In the genomic region with DNA sequence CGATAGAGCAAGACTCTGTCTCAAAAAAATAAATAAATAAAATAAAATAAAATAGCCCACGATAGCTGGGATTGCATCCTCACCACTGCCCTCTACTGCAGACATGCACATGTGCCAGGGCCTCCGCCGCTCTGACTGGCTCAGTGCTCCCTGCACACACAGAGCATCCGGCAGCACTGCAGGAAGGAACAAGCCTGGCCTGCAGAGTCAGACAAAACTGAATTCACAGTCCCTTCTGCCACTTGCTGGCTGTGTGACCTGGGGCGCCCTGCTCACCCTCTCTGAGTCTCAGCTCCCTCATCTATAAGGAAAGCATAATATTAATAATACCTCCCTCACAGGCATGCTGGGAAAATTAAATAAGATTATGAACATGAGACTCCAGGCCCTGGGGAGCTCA, we compare ENCODE assay signal across 22 cellular contexts. TPM values are rescaled to one million over a fixed set of nuclear protein-coding genes. Genes with fewer than 3 reads are reported as not detected.
DNase-seq lines count a peak whose midpoint lies in the region; ATAC-seq and TF ChIP-seq lines count a peak whose summit lies in the region.
"Had no signal": no experiment of that assay in that cellular context is flagged by ENCODE, and none has a peak within 500 bp of the region (broad histone marks: within the 10 kb centered on the region; RNA-seq: fewer than 3 reads in every experiment).

No MANE protein-coding gene starts in this region.

- in situ Hi-C loops in transverse colon (cut with MboI; ENCODE audit: low pct_ligation_motif_present in 1 of 4, low pct_unique_long_range_greater_than_20kb in 1 of 4, low sequenced_read_pairs in 3 of 4), result no loop called here

- DNase-seq in right atrium auricular region (ENCODE audit: low spot score) (peak; percentile 23), left ventricle myocardium inferior (no peak), RPMI8226 (peak; percentile 15), ecto neural progenitor cell (ENCODE audit: low spot score) (peak; percentile 26), HEK293T (ENCODE audit: extremely low spot score) (no peak), transverse colon (no peak)
- DNase-seq in CD8-positive, alpha-beta memory T cell, result no peak
- DNase-seq: C1 segment of cervical spinal cord, DMS79 treated with DMSO at 0.1 percent for 48 hours, KG1, MV-4-11, NCI-H1417, NCI-H187, NCI-H2107, NCI-H510A, NCI-H748 treated with DMSO at 0.1 percent for 48 hours, PC-3, SJCRH30 had no signal

- no peaks in the 10 kb centered on the region for H3K4me1 Mint-ChIP-seq in CD8-positive, alpha-beta memory T cell

- H3K27ac ChIP-seq in right atrium auricular region (no peak overlapping the region), left ventricle myocardium inferior (replicated peaks) (no peak overlapping the region), transverse colon (no peak overlapping the region)
- no peak overlapping the region for H3K27ac ChIP-seq in CD8-positive, alpha-beta memory T cell (ENCODE audit: low read depth, low read length)
- H3K27ac ChIP-seq: A549, SJCRH30 had no signal

- H3K9me3 ChIP-seq in right atrium auricular region (no peaks in the 10 kb centered on the region), left ventricle myocardium inferior (replicated peaks) (no peaks in the 10 kb centered on the region), transverse colon (no peaks in the 10 kb centered on the region)
- no peaks in the 10 kb centered on the region for H3K9me3 ChIP-seq in CD8-positive, alpha-beta memory T cell (ENCODE audit: low read length)
- H3K9me3 ChIP-seq: A549, HAP-1, SJCRH30 had no signal

- intact Hi-C loops in left ventricle myocardium inferior (cut with micrococcal nuclease) (no loop called here), transverse colon (cut with DNase I; ENCODE audit: low total_unique reads) (no loop called here)

- H3K27me3 Mint-ChIP-seq in CD8-positive, alpha-beta memory T cell, result peaks cover 5 to 27% of the 10 kb centered on the region in 2 donors

- no peaks in the 10 kb centered on the region for H3K36me3 Mint-ChIP-seq in CD8-positive, alpha-beta memory T cell

- POLR2A ChIA-PET in CD8-positive, alpha-beta memory T cell (lab: Charles Lee), result no interaction called here
- POLR2A ChIA-PET in HEK293T (lab: Yijun Ruan, JAX), result no interaction called here

- no peak overlapping the region for H3K4me3 Mint-ChIP-seq in CD8-positive, alpha-beta memory T cell

- H3K4me3 ChIP-seq in right atrium auricular region (no peak overlapping the region), left ventricle myocardium inferior (no peak overlapping the region), transverse colon (no peak overlapping the region)
- H3K4me3 ChIP-seq in CD8-positive, alpha-beta memory T cell (ENCODE audit: low read length), result no peak overlapping the region
- H3K4me3 ChIP-seq: A549, HAP-1, SJCRH30 had no signal

- peaks cover 0 to 4% (median 0%) of the 10 kb centered on the region in 5 donors for H3K9me3 Mint-ChIP-seq in CD8-positive, alpha-beta memory T cell

- ATAC-seq in GM18907 (IDR thresholded peaks at IDR 0.05; ENCODE audit: unreplicated experiment), result no peak
- ATAC-seq: HepG2, PC-3 had no signal

- H3K27ac Mint-ChIP-seq in CD8-positive, alpha-beta memory T cell, result peak overlapping the region in 1 of 8 donors; percentile 30

- TF ChIP-seq CTCF in right atrium auricular region (IDR thresholded peaks at IDR 0.05) (no peak), left ventricle myocardium inferior (IDR thresholded peaks at IDR 0.05; ENCODE audit: borderline replicate concordance) (no peak), transverse colon (IDR thresholded peaks at IDR 0.05) (no peak)

- H3K36me3 ChIP-seq in right atrium auricular region, result no peaks in the 10 kb centered on the region
- H3K36me3 ChIP-seq in left ventricle myocardium inferior, result no peaks in the 10 kb centered on the region
- no peaks in the 10 kb centered on the region for H3K36me3 ChIP-seq in CD8-positive, alpha-beta memory T cell (ENCODE audit: insufficient read depth, low read length)
- H3K36me3 ChIP-seq in transverse colon, result no peaks in the 10 kb centered on the region
- H3K36me3 ChIP-seq: HAP-1, SJCRH30 had no signal

- CTCF ChIA-PET in CD8-positive, alpha-beta memory T cell (lab: Charles Lee), result no interaction called here
- CTCF ChIA-PET in HEK293T (lab: Yijun Ruan, JAX), result no interaction called here

- TF ChIP-seq EP300 in transverse colon (IDR thresholded peaks at IDR 0.05; ENCODE audit: low read depth), result no peak

- H3K27me3 ChIP-seq in right atrium auricular region, result no peaks in the 10 kb centered on the region
- peaks cover 50% of the 10 kb centered on the region for H3K27me3 ChIP-seq in left ventricle myocardium inferior (ENCODE audit: low read depth)
- H3K27me3 ChIP-seq in CD8-positive, alpha-beta memory T cell (ENCODE audit: insufficient read depth, low read length, poor library complexity, severe bottlenecking), result no peaks in the 10 kb centered on the region
- H3K27me3 ChIP-seq in transverse colon, result no peaks in the 10 kb centered on the region
- H3K27me3 ChIP-seq: SJCRH30 had no signal

- 40 to 82% methylated on average over 1 to 6 of the region's 6 CpGs for WGBS in transverse colon (ENCODE audit: low coverage in 1 of 2), 2 donors

- TF ChIP-seq POLR2A in transverse colon (IDR thresholded peaks at IDR 0.05), result no peak

- no peaks in the 10 kb centered on the region for H3K4me1 ChIP-seq in right atrium auricular region
- no peaks in the 10 kb centered on the region for H3K4me1 ChIP-seq in left ventricle myocardium inferior
- H3K4me1 ChIP-seq in CD8-positive, alpha-beta memory T cell (ENCODE audit: insufficient read depth, low read length), result no peaks in the 10 kb centered on the region
- H3K4me1 ChIP-seq in transverse colon, result no peaks in the 10 kb centered on the region
- H3K4me1 ChIP-seq: A549, HAP-1, SJCRH30 had no signal

TF ChIP-seq in HEK293T, 16 proteins besides CTCF, POLR2A, EP300 and RAD21:
- TF ChIP-seq L3MBTL2 (conservative IDR thresholded peaks at IDR 0.05) (no peak), ARNT (IDR thresholded peaks at IDR 0.05) (no peak), CTBP1 (IDR thresholded peaks at IDR 0.05; ENCODE audit: borderline replicate concordance) (no peak), SP1 (IDR thresholded peaks at IDR 0.05) (no peak), ZNF384 (IDR thresholded peaks at IDR 0.05) (no peak), TARDBP (IDR thresholded peaks at IDR 0.05) (no peak), LEF1 (IDR thresholded peaks at IDR 0.05; ENCODE audit: borderline replicate concordance) (no peak), FOXK2 (IDR thresholded peaks at IDR 0.05) (no peak)

RNA-seq across cellular contexts. Expression of a gene that starts 35.4 kb away (rescaled TPM):
- under 1 TPM; 0.39 to 0.44 TPM for total RNA-seq in right atrium auricular region
- 0.14 TPM for total RNA-seq in left ventricle myocardium inferior
- not detected for total RNA-seq in CD8-positive, alpha-beta memory T cell
- polyA plus RNA-seq in CD8-positive, alpha-beta memory T cell, result not detected
- total RNA-seq in transverse colon, result under 1 TPM in 3 of 4 donors, not detected in 1; 0.16 to 1.00 (median 0.27) TPM
- total RNA-seq: HepG2, PC-3 had no signal
- polyA plus RNA-seq: A549, HepG2 had no signal

RNA-seq across cellular contexts. Expression of a gene that starts 47.1 kb away (rescaled TPM):
- total RNA-seq in right atrium auricular region (not detected), left ventricle myocardium inferior (not detected), transverse colon (not detected)
- total RNA-seq in CD8-positive, alpha-beta memory T cell, result not detected
- not detected for polyA plus RNA-seq in CD8-positive, alpha-beta memory T cell
- total RNA-seq: HepG2, PC-3 had no signal
- polyA plus RNA-seq: A549, HepG2 had no signal

Comparison
In these comparisons a context has a peak if more than half of its experiments do, and no peak if none do; other contexts are left out.
1. DNase-seq: peak in right atrium auricular region (single experiment), RPMI8226 (single experiment) and ecto neural progenitor cell (single experiment); none in left ventricle myocardium inferior (single experiment), CD8-positive, alpha-beta memory T cell (0 of 5), HEK293T (single experiment) and transverse colon (single experiment).